ENCODE assay signal across 13 cellular contexts in genomic region chr5:96049398-96050272, GRCh38.
DNase-seq lines count a peak whose midpoint lies in the region; ATAC-seq and TF ChIP-seq lines count a peak whose summit lies in the region.
"Had no signal": no experiment of that assay in that cellular context is flagged by ENCODE, and none has a peak within 500 bp of the region (broad histone marks: within the 10 kb centered on the region; RNA-seq: fewer than 3 reads in every experiment).

No MANE protein-coding gene starts in this region.

- POLR2A ChIA-PET in MCF 10A (lab: Yijun Ruan, JAX): interaction anchor here (1.8 to 1.9 kb wide), 2 partner anchors 9 to 15 kb away, joined by 4 to 7 read pairs; no protein-coding TSS in a partner anchor

- H3K9me3 ChIP-seq in breast epithelium (no peaks in the 10 kb centered on the region), adipocyte (ENCODE audit: control insufficient read depth, low read length) (no peaks in the 10 kb centered on the region), upper lobe of right lung (no peaks in the 10 kb centered on the region)

- intact Hi-C loops in breast epithelium (cut with DNase I; ENCODE audit: low total_unique reads) (no loop called here), MCF 10A (cut with micrococcal nuclease) (no loop called here), upper lobe of right lung (cut with DNase I) (no loop called here)

- CTCF ChIA-PET in MCF 10A (lab: Yijun Ruan, JAX): interaction anchor here (0.5 kb wide), 1 partner anchor 158 kb away, joined by 3 read pairs; no protein-coding TSS in a partner anchor

- H3K27ac ChIP-seq in breast epithelium (peak overlapping the region; percentile 45 to 74), upper lobe of right lung (no peak overlapping the region)
- H3K27ac ChIP-seq: parathyroid adenoma, SK-N-MC had no signal

- no peak overlapping the region for H3K4me3 Mint-ChIP-seq in MCF 10A (ENCODE audit: unreplicated experiment)
- H3K4me3 Mint-ChIP-seq: activated naive CD4-positive, alpha-beta T cell treated with anti-CD3 and anti-CD28 coated beads, Interleukin-2, amount 50 U/mL, for 24 hours had no signal

- TF ChIP-seq POLR2A in breast epithelium (IDR thresholded peaks at IDR 0.05): no peak

- H3K4me1 ChIP-seq in breast epithelium (no peaks in the 10 kb centered on the region), adipocyte (ENCODE audit: control insufficient read depth, insufficient read depth, low read length) (peaks cover 22% of the 10 kb centered on the region), upper lobe of right lung (peaks cover 15% of the 10 kb centered on the region)
- H3K4me1 ChIP-seq: parathyroid adenoma had no signal

- no TSS peak for BruUV-seq in MCF 10A (replicated peaks; lab: Mats Ljungman, UMichigan)

- no peak for DNase-seq in breast epithelium (ENCODE audit: low spot score in 2 of 2)
- no peak for DNase-seq in MCF 10A (ENCODE audit: unreplicated experiment)
- DNase-seq in adipocyte (ENCODE audit: low read depth): peak; percentile 58
- DNase-seq in glomerular visceral epithelial cell (ENCODE audit: extremely low spot score): peak; percentile 68
- no peak for DNase-seq in upper lobe of right lung
- DNase-seq in NCI-H526 (lab: John Stamatoyannopoulos, UW): no peak
- DNase-seq in stimulated activated CD4-positive, alpha-beta T cell treated with anti-CD3 and anti-CD28 coated beads, Interleukin-15, amount 100 ng/mL, for 24 hours: no peak
- DNase-seq: ACHN, NCI-H510A had no signal

- peak overlapping the region; percentile 40 for H3K9ac ChIP-seq in adipocyte (ENCODE audit: low read length)
- H3K9ac ChIP-seq: parathyroid adenoma had no signal

- H3K36me3 Mint-ChIP-seq in MCF 10A (ENCODE audit: insufficient read depth, unreplicated experiment): no peaks in the 10 kb centered on the region

- H3K9me3 Mint-ChIP-seq in MCF 10A (ENCODE audit: unreplicated experiment): peaks cover 8% of the 10 kb centered on the region

- ATAC-seq in upper lobe of right lung (peak; percentile 88), GM19455 (IDR thresholded peaks at IDR 0.05; ENCODE audit: unreplicated experiment) (no peak)

- no peaks in the 10 kb centered on the region for H3K27me3 ChIP-seq in breast epithelium
- no peaks in the 10 kb centered on the region for H3K27me3 ChIP-seq in adipocyte (replicated peaks; ENCODE audit: control insufficient read depth, insufficient read depth, low read length)
- H3K27me3 ChIP-seq in upper lobe of right lung: no peaks in the 10 kb centered on the region

- no peaks in the 10 kb centered on the region for H3K4me1 Mint-ChIP-seq in MCF 10A (ENCODE audit: insufficient read depth, unreplicated experiment)

- H3K27ac Mint-ChIP-seq in MCF 10A (ENCODE audit: low read depth, unreplicated experiment): no peak overlapping the region
- H3K27ac Mint-ChIP-seq: activated naive CD4-positive, alpha-beta T cell treated with anti-CD3 and anti-CD28 coated beads, Interleukin-2, amount 50 U/mL, for 24 hours had no signal

- H3K4me3 ChIP-seq in breast epithelium: no peak overlapping the region
- peak overlapping the region; percentile 43 for H3K4me3 ChIP-seq in adipocyte (ENCODE audit: low read length)
- H3K4me3 ChIP-seq in upper lobe of right lung: no peak overlapping the region
- H3K4me3 ChIP-seq: SK-N-MC had no signal

- no peaks in the 10 kb centered on the region for H3K27me3 Mint-ChIP-seq in MCF 10A (ENCODE audit: insufficient read depth, unreplicated experiment)

- no peaks in the 10 kb centered on the region for H3K36me3 ChIP-seq in breast epithelium
- H3K36me3 ChIP-seq in adipocyte (ENCODE audit: control insufficient read depth, insufficient read depth, low read length, severe bottlenecking): no peaks in the 10 kb centered on the region
- H3K36me3 ChIP-seq in upper lobe of right lung: no peaks in the 10 kb centered on the region

- TF ChIP-seq CTCF in breast epithelium (IDR thresholded peaks at IDR 0.05): no peak
- TF ChIP-seq CTCF in MCF 10A (IDR thresholded peaks at IDR 0.05; ENCODE audit: unreplicated experiment): no peak
- no peak for TF ChIP-seq CTCF in upper lobe of right lung (IDR thresholded peaks at IDR 0.05)

Comparison
In these comparisons a context has a peak if more than half of its experiments do, and no peak if none do; other contexts are left out.
1. DNase-seq: peak in adipocyte (single experiment) and glomerular visceral epithelial cell (single experiment); none in breast epithelium (0 of 2), MCF 10A (single experiment), upper lobe of right lung (single experiment), NCI-H526 (0 of 2) and stimulated activated CD4-positive, alpha-beta T cell treated with anti-CD3 and anti-CD28 coated beads, Interleukin-15, amount 100 ng/mL, for 24 hours (single experiment).